In genomic region chr12:54232790-54233189, GRCh38 we compare ENCODE assay signal across 15 cellular contexts. TPM values are rescaled to one million over a fixed set of nuclear protein-coding genes. Genes with fewer than 3 reads are reported as not detected.
DNase-seq lines count a peak whose midpoint lies in the region; ATAC-seq and TF ChIP-seq lines count a peak whose summit lies in the region.
"Had no signal": no experiment of that assay in that cellular context is flagged by ENCODE, and none has a peak within 500 bp of the region (broad histone marks: within the 10 kb centered on the region; RNA-seq: fewer than 3 reads in every experiment).

No MANE protein-coding gene starts in this region.

- H3K4me2 ChIP-seq in GM23338 (no peak overlapping the region), mesenchymal stem cell (ENCODE audit: low read length, poor library complexity, severe bottlenecking) (no peak overlapping the region)

- no peak overlapping the region for H2BK15ac ChIP-seq in mesenchymal stem cell (ENCODE audit: low read depth, poor library complexity, severe bottlenecking)

- H3K27ac ChIP-seq in AG04450 (ENCODE audit: low read depth, low read length) (no peak overlapping the region), GM23338 (ENCODE audit: low read depth) (no peak overlapping the region), mesenchymal stem cell (ENCODE audit: low read length, poor library complexity, severe bottlenecking) (no peak overlapping the region), thyroid gland (no peak overlapping the region)

- H3K9me3 Mint-ChIP-seq in GM23338 = no peaks in the 10 kb centered on the region

- ATAC-seq in GM23338 = peak; percentile 73
- ATAC-seq: left cardiac atrium had no signal

- H3K27me3 ChIP-seq in AG04450 (ENCODE audit: control insufficient read depth, insufficient read depth, low read length) (no peaks in the 10 kb centered on the region), GM23338 (ENCODE audit: insufficient read depth) (no peaks in the 10 kb centered on the region), mesenchymal stem cell (ENCODE audit: control insufficient read depth in 1 of 2, insufficient read depth in 1 of 2, low read length in 2 of 2) (no peaks in the 10 kb centered on the region), thyroid gland (no peaks in the 10 kb centered on the region)

- no peak overlapping the region for H3K9ac ChIP-seq in mesenchymal stem cell (ENCODE audit: low read length)

- H3K9me3 ChIP-seq in AG04450 (ENCODE audit: control insufficient read depth, insufficient read depth, low read length) (no peaks in the 10 kb centered on the region), mesenchymal stem cell (ENCODE audit: control insufficient read depth, low read length) (no peaks in the 10 kb centered on the region), thyroid gland (no peaks in the 10 kb centered on the region)

- H3K4me1 ChIP-seq in GM23338 (ENCODE audit: insufficient read depth) (0 out of 2 replicates have a peak, but pooled peaks cover 6% of the 10 kb centered on the region), mesenchymal stem cell (ENCODE audit: control insufficient read depth, insufficient read depth, low read depth, low read length) (peaks cover 9% of the 10 kb centered on the region), thyroid gland (peaks cover 14 to 16% of the 10 kb centered on the region in 2 donors)

- H2AFZ ChIP-seq in GM23338 = no peak overlapping the region
- H2AFZ ChIP-seq in mesenchymal stem cell (ENCODE audit: low read depth, low read length) = no peak overlapping the region

- H3K18ac ChIP-seq in mesenchymal stem cell (ENCODE audit: low read depth in 1 of 2, low read length in 2 of 2) = no peak overlapping the region

- no peak overlapping the region for H2AK5ac ChIP-seq in mesenchymal stem cell (ENCODE audit: low read length, severe bottlenecking)

- H3K79me2 ChIP-seq in GM23338 (replicated peaks; ENCODE audit: insufficient read depth) = no peaks in the 10 kb centered on the region

- H3K36me3 Mint-ChIP-seq in GM23338 (ENCODE audit: low read depth) = no peaks in the 10 kb centered on the region

- TF ChIP-seq CTCF in AG04450 (IDR thresholded peaks at IDR 0.05; ENCODE audit: low read depth, low read length) = peak; percentile 34
- TF ChIP-seq CTCF in GM23338 (conservative IDR thresholded peaks at IDR 0.05; ENCODE audit: low read depth in 2 of 2) = peak; percentile 8 to 34; a peak in 2 of 4 replicates
- TF ChIP-seq CTCF in thyroid gland (IDR thresholded peaks at IDR 0.05) = no peak

- H3K4me3 ChIP-seq in AG04450 (ENCODE audit: low read depth, low read length) (no peak overlapping the region), GM23338 (no peak overlapping the region), mesenchymal stem cell (ENCODE audit: insufficient read depth in 1 of 2, low read depth in 1 of 2, low read length in 2 of 2) (no peak overlapping the region), thyroid gland (replicated peaks in 1 of 3) (no peak overlapping the region)

- intact Hi-C loops in thyroid gland (cut with DNase I) = no loop called here

- H3K27me3 Mint-ChIP-seq in GM23338 (ENCODE audit: insufficient read depth, low read depth, poor library complexity) = peaks cover 2% of the 10 kb centered on the region
- H3K27me3 Mint-ChIP-seq: B cell had no signal

- no peak for TF ChIP-seq POLR2A in thyroid gland (IDR thresholded peaks at IDR 0.05)

- H4K91ac ChIP-seq in mesenchymal stem cell (ENCODE audit: low read length) = no peak overlapping the region

- peaks cover 4% of the 10 kb centered on the region; the same call in 1 of the 2 replicates for H4K20me1 ChIP-seq in GM23338 (replicated peaks; ENCODE audit: insufficient read depth)

- no peaks in the 10 kb centered on the region for H3K36me3 ChIP-seq in GM23338 (ENCODE audit: insufficient read depth)
- peaks cover 3 to 18% of the 10 kb centered on the region in 2 experiments for H3K36me3 ChIP-seq in mesenchymal stem cell (ENCODE audit: control insufficient read depth in 1 of 2, insufficient read depth in 2 of 2, low read depth in 1 of 2, low read length in 2 of 2)
- H3K36me3 ChIP-seq in thyroid gland = no peaks in the 10 kb centered on the region

- WGBS in mesenchymal stem cell = 92% methylated on average over 2 of the region's 2 CpGs
- WGBS in thyroid gland, 2 donors = 92 to 94% methylated on average over 2 of the region's 2 CpGs

- CTCF ChIA-PET in AG04450 (lab: Charles Lee) = interaction anchor here (1.0 to 2.7 kb wide), 3 partner anchors 9 to 19 kb away, joined by 4 to 24 read pairs (median 5); no protein-coding TSS in a partner anchor

- no peaks in the 10 kb centered on the region for H3F3A ChIP-seq in GM23338 (replicated peaks; ENCODE audit: low read depth)

- DNase-seq in AG04450 (ENCODE audit: low read depth, low spot score) (no peak), GM23338 (ENCODE audit: low spot score) (peak; percentile 81), astrocyte of the hippocampus (ENCODE audit: low read depth, low spot score) (peak; percentile 78), mesenchymal stem cell (peak; percentile 56), NCI-H2029 (lab: John Stamatoyannopoulos, UW) (no peak), NCI-H510A (lab: John Stamatoyannopoulos, UW) (no peak), thyroid gland (no peak), SIG-M5 (lab: John Stamatoyannopoulos, UW) (no peak)
- DNase-seq: activated CD4-positive, CD25-positive, alpha-beta regulatory T cell treated with anti-CD3 and anti-CD28 coated beads, Interleukin-2, amount 50 U/mL, for 72 hours; activated T-cell treated with anti-CD3 and anti-CD28 coated beads for 4 hours; GDM1; left cardiac atrium; NCI-H2029 treated with DMSO at 0.1 percent for 48 hours; NK-92 treated with Interleukin-12 subunit alpha and Interleukin-12 subunit beta, amount 100 ng/mL, for 24 hours had no signal

- H2BK5ac ChIP-seq in mesenchymal stem cell (ENCODE audit: low read depth, low read length, poor library complexity, severe bottlenecking) = no peak overlapping the region

- H3K14ac ChIP-seq in mesenchymal stem cell (ENCODE audit: low read length in 2 of 2) = no peak overlapping the region

- POLR2A ChIA-PET in AG04450 (lab: Yijun Ruan, JAX) = no interaction called here

- H3K23ac ChIP-seq in mesenchymal stem cell (ENCODE audit: low read length in 2 of 2) = no peak overlapping the region

- peaks cover 23% of the 10 kb centered on the region for H3K4me1 Mint-ChIP-seq in GM23338

- peaks cover 10% of the 10 kb centered on the region for H3K79me1 ChIP-seq in mesenchymal stem cell (replicated peaks; ENCODE audit: low read length, poor library complexity, severe bottlenecking)

- H3K4ac ChIP-seq in mesenchymal stem cell (ENCODE audit: low read depth in 1 of 2, low read length in 2 of 2) = no peak overlapping the region

- no peaks in the 10 kb centered on the region for H3K9me2 ChIP-seq in GM23338 (ENCODE audit: insufficient read depth)

- H3K4me3 Mint-ChIP-seq in GM23338 = no peak overlapping the region
- H3K4me3 Mint-ChIP-seq: B cell had no signal

- no peak overlapping the region for H2BK120ac ChIP-seq in mesenchymal stem cell (ENCODE audit: low read depth, low read length)

- H4K8ac ChIP-seq in mesenchymal stem cell (ENCODE audit: low read length) = no peak overlapping the region

- no peak overlapping the region for H2BK12ac ChIP-seq in mesenchymal stem cell (ENCODE audit: low read length in 2 of 2)

- no peak overlapping the region for H3K27ac Mint-ChIP-seq in GM23338
- H3K27ac Mint-ChIP-seq: B cell had no signal

TF ChIP-seq in GM23338, 12 proteins besides CTCF, POLR2A, EP300 and RAD21 (continues in another document):
- TF ChIP-seq ETS1 (IDR thresholded peaks at IDR 0.05) (no peak), EZH2phosphoT487 (IDR thresholded peaks at IDR 0.05; ENCODE audit: unreplicated experiment) (no peak), JUNB (IDR thresholded peaks at IDR 0.05; ENCODE audit: unreplicated experiment) (no peak), CREB1 (CRISPR knock-in tag; IDR thresholded peaks at IDR 0.05; ENCODE audit: low read depth) (no peak), EZH2 (IDR thresholded peaks at IDR 0.05; ENCODE audit: low read depth, unreplicated experiment) (no peak), ZNF114 (CRISPR knock-in tag; IDR thresholded peaks at IDR 0.05) (no peak)

RNA-seq across cellular contexts. Expression of gene SMUG1, which starts 44.0 kb away (rescaled TPM):
- 26.9 and 31.5 TPM in 2 replicates for polyA plus RNA-seq in AG04450 (2011; rRNA removed)
- polyA minus RNA-seq in AG04450 (2011; rRNA and poly(A)+ RNA removed) = 16.5 and 18.6 TPM in 2 replicates
- total RNA-seq in GM23338 (2014; rRNA removed; shearing (Covaris generic)) = 19.6 and 23.8 TPM in 2 replicates
- polyA plus RNA-seq in GM23338 (2016; fragmentation: Nextera tagmentation; extraction: Ambion mirVana) = 21.8 and 23.1 TPM in 2 replicates
- polyA plus RNA-seq in mesenchymal stem cell (2013, experiment 1 of 2) = 19.6 TPM
- polyA plus RNA-seq in mesenchymal stem cell (2013, experiment 2 of 2) = 20.7 TPM
- total RNA-seq in thyroid gland = 10 to 100 TPM; 33.6 to 44.2 (median 39.7) TPM

RNA-seq across cellular contexts. Expression of gene CBX5, which starts 47.1 kb away (rescaled TPM):
- 49.0 and 62.3 TPM in 2 replicates for polyA plus RNA-seq in AG04450 (2011; rRNA removed)
- 57.1 and 101 TPM in 2 replicates for polyA minus RNA-seq in AG04450 (2011; rRNA and poly(A)+ RNA removed)
- 193 and 212 TPM in 2 replicates for total RNA-seq in GM23338 (2014; rRNA removed; shearing (Covaris generic))
- 152 and 175 TPM in 2 replicates for polyA plus RNA-seq in GM23338 (2016; fragmentation: Nextera tagmentation; extraction: Ambion mirVana)
- polyA plus RNA-seq in mesenchymal stem cell (2013, experiment 1 of 2) = 34.7 TPM
- polyA plus RNA-seq in mesenchymal stem cell (2013, experiment 2 of 2) = 34.1 TPM
- total RNA-seq in thyroid gland = 10 to 100 TPM; 56.2 to 97.4 (median 87.1) TPM

RNA-seq across cellular contexts. Expression of gene HNRNPA1, which starts 47.7 kb away (rescaled TPM):
- polyA plus RNA-seq in AG04450 (2011; rRNA removed) (741 and 845 TPM in 2 replicates), GM23338 (2016; fragmentation: Nextera tagmentation; extraction: Ambion mirVana) (2,363 and 2,576 TPM in 2 replicates)
- polyA minus RNA-seq in AG04450 (2011; rRNA and poly(A)+ RNA removed) = 1,089 and 1,312 TPM in 2 replicates
- 1,104 and 1,281 TPM in 2 replicates for total RNA-seq in GM23338 (2014; rRNA removed; shearing (Covaris generic))
- polyA plus RNA-seq in mesenchymal stem cell (2013, experiment 1 of 2) = 983 TPM
- polyA plus RNA-seq in mesenchymal stem cell (2013, experiment 2 of 2) = 943 TPM
- 100 to 1,000 TPM; 298 to 519 (median 435) TPM for total RNA-seq in thyroid gland

Comparison
In these comparisons a context has a peak if more than half of its experiments do, and no peak if none do; other contexts are left out.
1. DNase-seq: peak in GM23338 (single experiment), astrocyte of the hippocampus (single experiment) and mesenchymal stem cell (single experiment); none in AG04450 (single experiment), NCI-H2029 (single experiment), NCI-H510A (single experiment), thyroid gland (0 of 2) and SIG-M5 (single experiment).
2. CTCF ChIP-seq: peak in AG04450 (single experiment) and GM23338 (2 of 2); none in thyroid gland (0 of 6).